13 cellular contexts compared by ENCODE assay signal in genomic region chr1:212366901-212367300, GRCh38. TPM values are rescaled to one million over a fixed set of nuclear protein-coding genes. Genes with fewer than 3 reads are reported as not detected.
A peak's percentile ranks its signal among the peaks of the same experiment; 100 is the strongest.
DNase-seq lines count a peak whose midpoint lies in the region; ATAC-seq and TF ChIP-seq lines count a peak whose summit lies in the region.
"Had no signal": no experiment of that assay in that cellular context is flagged by ENCODE, and none has a peak within 500 bp of the region (broad histone marks: within the 10 kb centered on the region; RNA-seq: fewer than 3 reads in every experiment).

No MANE protein-coding gene starts in this region.

- H3K36me3 ChIP-seq in CD8-positive, alpha-beta T cell (ENCODE audit: insufficient read depth, low read length): no peaks in the 10 kb centered on the region
- H3K36me3 ChIP-seq in esophagus muscularis mucosa: peaks cover 0 to 31% (median 10%) of the 10 kb centered on the region in 4 donors
- peaks cover 54% of the 10 kb centered on the region for H3K36me3 ChIP-seq in neutrophil

- peaks cover 2% of the 10 kb centered on the region for H3K9me3 Mint-ChIP-seq in CD8-positive, alpha-beta T cell

- no peaks in the 10 kb centered on the region for H3K27me3 Mint-ChIP-seq in CD8-positive, alpha-beta T cell (ENCODE audit: low read depth)
- H3K27me3 Mint-ChIP-seq: activated CD8-positive, alpha-beta T cell treated with anti-CD3 and anti-CD28 coated beads for 36 hours; CD4-positive, CD25-positive, alpha-beta regulatory T cell had no signal

- POLR2A ChIA-PET in CD8-positive, alpha-beta T cell (lab: Charles Lee): interaction anchor here (1.7 kb wide), 1 partner anchor 296 kb away, joined by 6 read pairs; no protein-coding TSS in a partner anchor

- H3K4me3 ChIP-seq in CD8-positive, alpha-beta T cell (ENCODE audit: low read depth, low read length): no peak overlapping the region
- H3K4me3 ChIP-seq in esophagus muscularis mucosa (no peak overlapping the region), neutrophil (ENCODE audit: low read depth in 1 of 2, low read length in 1 of 2) (no peak overlapping the region)
- H3K4me3 ChIP-seq: right atrium auricular region had no signal

- H3K27me3 ChIP-seq in CD8-positive, alpha-beta T cell (ENCODE audit: insufficient read depth, low read length): no peaks in the 10 kb centered on the region
- H3K27me3 ChIP-seq in esophagus muscularis mucosa (no peaks in the 10 kb centered on the region), neutrophil (no peaks in the 10 kb centered on the region)
- H3K27me3 ChIP-seq: right atrium auricular region had no signal

- no peaks in the 10 kb centered on the region for H3K9me3 ChIP-seq in CD8-positive, alpha-beta T cell (ENCODE audit: low read length)
- H3K9me3 ChIP-seq in esophagus muscularis mucosa: no peaks in the 10 kb centered on the region
- H3K9me3 ChIP-seq in neutrophil: no peaks in the 10 kb centered on the region
- H3K9me3 ChIP-seq: right atrium auricular region had no signal

- H3K4me1 ChIP-seq in CD8-positive, alpha-beta T cell (ENCODE audit: insufficient read depth, low read length): no peaks in the 10 kb centered on the region
- peaks cover 8 to 38% (median 33%) of the 10 kb centered on the region in 4 donors for H3K4me1 ChIP-seq in esophagus muscularis mucosa
- H3K4me1 ChIP-seq in neutrophil (ENCODE audit: control insufficient read depth in 1 of 2, insufficient read depth in 1 of 2, low read depth in 1 of 2, low read length in 1 of 2): no peaks in the 10 kb centered on the region

- H3K36me3 Mint-ChIP-seq in CD8-positive, alpha-beta T cell: peaks cover 72% of the 10 kb centered on the region

- no peak for TF ChIP-seq EP300 in esophagus muscularis mucosa (IDR thresholded peaks at IDR 0.05)

- no peak for TF ChIP-seq CTCF in CD8-positive, alpha-beta T cell (IDR thresholded peaks at IDR 0.05)
- no peak for TF ChIP-seq CTCF in esophagus muscularis mucosa (IDR thresholded peaks at IDR 0.05)
- TF ChIP-seq CTCF in neutrophil (IDR thresholded peaks at IDR 0.05): no peak

- H3K27ac Mint-ChIP-seq in CD8-positive, alpha-beta T cell: peak overlapping the region; percentile 28
- H3K27ac Mint-ChIP-seq: activated CD8-positive, alpha-beta T cell treated with anti-CD3 and anti-CD28 coated beads for 36 hours had no signal

- WGBS in esophagus muscularis mucosa: 42% methylated on average over 5 of the region's 5 CpGs

- intact Hi-C loops in CD8-positive, alpha-beta T cell (cut with DNase I, micrococcal nuclease): loop anchor here (2.0 to 10.0 kb wide), 4 partner anchors 90 to 685 kb away; no protein-coding TSS in a partner anchor
- intact Hi-C loops in esophagus muscularis mucosa (cut with DNase I): loop anchor here (5.0 kb wide), 2 partner anchors 75 to 90 kb away; no protein-coding TSS in a partner anchor

- no peak for DNase-seq in CD8-positive, alpha-beta T cell
- DNase-seq in M059J (ENCODE audit: low read depth) (peak; percentile 24), esophagus muscularis mucosa (ENCODE audit: extremely low spot score) (no peak), NCI-H187 (lab: John Stamatoyannopoulos, UW) (no peak)
- DNase-seq in effector CD8-positive, alpha-beta T cell (lab: John Stamatoyannopoulos, UW): no peak
- DNase-seq in activated naive CD4-positive, alpha-beta T cell (lab: John Stamatoyannopoulos, UW): no peak
- DNase-seq: activated CD8-positive, alpha-beta T cell treated with anti-CD3 and anti-CD28 coated beads for 36 hours; CD4-positive, CD25-positive, alpha-beta regulatory T cell; NCI-H1417 treated with DMSO at 0.1 percent for 48 hours; T-helper 9 cell had no signal

- no peak for TF ChIP-seq POLR2A in esophagus muscularis mucosa (IDR thresholded peaks at IDR 0.05; ENCODE audit: low read depth)

- no peak overlapping the region for H3K4me3 Mint-ChIP-seq in CD8-positive, alpha-beta T cell
- H3K4me3 Mint-ChIP-seq: activated CD8-positive, alpha-beta T cell treated with anti-CD3 and anti-CD28 coated beads for 36 hours; CD4-positive, CD25-positive, alpha-beta regulatory T cell had no signal

- H3K27ac ChIP-seq in CD8-positive, alpha-beta T cell (ENCODE audit: low read depth, low read length): no peak overlapping the region
- H3K27ac ChIP-seq in esophagus muscularis mucosa (replicated peaks in 1 of 4) (peak overlapping the region in 3 of 4 donors; percentile 11 to 32 (median 17)), neutrophil (peak overlapping the region; percentile 47)
- H3K27ac ChIP-seq: right atrium auricular region had no signal

- CTCF ChIA-PET in CD8-positive, alpha-beta T cell (lab: Charles Lee): interaction anchor here (0.6 to 11.9 kb wide), 13 partner anchors 8 to 686 kb away, joined by 3 to 116 read pairs (median 4); no protein-coding TSS in a partner anchor

- H3K4me1 Mint-ChIP-seq in CD8-positive, alpha-beta T cell (ENCODE audit: low read depth): no peaks in the 10 kb centered on the region

- no peak for ATAC-seq in CD8-positive, alpha-beta T cell
- no peak for ATAC-seq in HG03097 (IDR thresholded peaks at IDR 0.05; ENCODE audit: low FRiP score, unreplicated experiment)
- ATAC-seq: activated CD8-positive, alpha-beta T cell treated with anti-CD3 and anti-CD28 coated beads for 36 hours had no signal

RNA-seq across cellular contexts. Expression of gene PACC1, which starts 47.8 kb away (rescaled TPM):
- total RNA-seq in CD8-positive, alpha-beta T cell: 1 to 10 TPM; 2.6 to 2.9 TPM
- 12.6 and 14.6 TPM in 2 replicates for total RNA-seq in M059J (2014; rRNA removed; shearing (Covaris generic))
- 1 to 10 TPM; 2.2 to 5.0 (median 3.7) TPM for total RNA-seq in esophagus muscularis mucosa
